ENCODE assay signal across 9 cellular contexts in genomic region chr5:119385136-119386128, GRCh38. TPM values are rescaled to one million over a fixed set of nuclear protein-coding genes. Genes with fewer than 3 reads are reported as not detected.
A peak's percentile ranks its signal among the peaks of the same experiment; 100 is the strongest.
DNase-seq lines count a peak whose midpoint lies in the region; ATAC-seq and TF ChIP-seq lines count a peak whose summit lies in the region.
"Had no signal": no experiment of that assay in that cellular context is flagged by ENCODE, and none has a peak within 500 bp of the region (broad histone marks: within the 10 kb centered on the region; RNA-seq: fewer than 3 reads in every experiment).

No MANE protein-coding gene starts in this region.

- no peaks in the 10 kb centered on the region for H3K36me3 ChIP-seq in esophagus muscularis mucosa

- ATAC-seq in GM19372 (IDR thresholded peaks at IDR 0.05; ENCODE audit: low read depth, unreplicated experiment): peak; percentile 52
- ATAC-seq in HG03460 (IDR thresholded peaks at IDR 0.05; ENCODE audit: unreplicated experiment): peak; percentile 42
- ATAC-seq in HG02884 (IDR thresholded peaks at IDR 0.05; ENCODE audit: unreplicated experiment): no peak

- peaks cover 14 to 87% (median 72%) of the 10 kb centered on the region in 4 donors for H3K4me1 ChIP-seq in esophagus muscularis mucosa

- 87% methylated on average over 6 of the region's 6 CpGs for WGBS in esophagus muscularis mucosa

- no peaks in the 10 kb centered on the region for H3K9me3 ChIP-seq in esophagus muscularis mucosa

- DNase-seq in esophagus muscularis mucosa (ENCODE audit: extremely low spot score) (no peak), C1 segment of cervical spinal cord (lab: John Stamatoyannopoulos, UW) (no peak), GDM1 (lab: John Stamatoyannopoulos, UW) (no peak), GM10248 (ENCODE audit: extremely low spot score) (no peak)
- DNase-seq: midbrain had no signal

- CTCF ChIA-PET in GM10248 (lab: Yijun Ruan, JAX): interaction anchor here (1.1 to 2.6 kb wide), 6 partner anchors 10 to 70 kb away, joined by 3 to 17 read pairs (median 6); no protein-coding TSS in a partner anchor

- H3K27ac ChIP-seq in esophagus muscularis mucosa (replicated peaks in 1 of 4): peak overlapping the region; percentile 51 to 72 (median 62)

- intact Hi-C loops in esophagus muscularis mucosa (cut with DNase I): no loop called here

- TF ChIP-seq CTCF in esophagus muscularis mucosa (IDR thresholded peaks at IDR 0.05) (no peak), GM10248 (IDR thresholded peaks at IDR 0.05; ENCODE audit: control extremely low read depth, extremely low read depth, low read depth, missing control alignments) (no peak)

- TF ChIP-seq EP300 in esophagus muscularis mucosa (IDR thresholded peaks at IDR 0.05): no peak

- no peaks in the 10 kb centered on the region for H3K27me3 ChIP-seq in esophagus muscularis mucosa

- TF ChIP-seq POLR2A in esophagus muscularis mucosa (IDR thresholded peaks at IDR 0.05; ENCODE audit: low read depth): no peak

- H3K4me3 ChIP-seq in GM08714 (ENCODE audit: low read length): peak overlapping the region; percentile 60; the same call in 1 of the 2 replicates
- H3K4me3 ChIP-seq in esophagus muscularis mucosa: no peak overlapping the region

- POLR2A ChIA-PET in GM10248 (lab: Yijun Ruan, JAX): no interaction called here

RNA-seq across cellular contexts. Expression of gene TNFAIP8, which starts 29.6 kb away (rescaled TPM):
- 10 to 100 TPM; 20.2 to 26.2 (median 22.5) TPM for total RNA-seq in esophagus muscularis mucosa
